ENCODE assay signal across 18 cellular contexts in the genomic region with DNA sequence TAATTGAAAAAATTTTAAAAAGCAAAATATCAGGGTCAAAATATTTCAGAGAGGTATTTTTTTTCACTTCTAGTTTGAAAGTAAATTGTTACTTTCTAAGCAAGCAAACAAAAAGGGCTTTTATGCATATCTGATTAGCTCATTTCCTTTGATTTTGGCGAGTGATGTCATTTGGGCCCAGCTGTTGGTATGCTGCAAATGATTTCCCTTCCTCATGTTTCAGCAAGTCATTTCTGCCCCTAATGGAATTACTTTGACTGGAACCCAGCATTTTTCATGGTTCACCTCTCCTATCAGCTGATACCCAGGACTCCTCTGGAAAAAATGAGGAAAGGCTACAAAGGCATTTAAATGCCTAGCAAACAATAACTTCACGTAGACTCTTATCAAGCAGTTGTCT.
DNase-seq lines count a peak whose midpoint lies in the region; ATAC-seq, FAIRE-seq and TF ChIP-seq lines count a peak whose summit lies in the region.
"Had no signal": no experiment of that assay in that cellular context is flagged by ENCODE, and none has a peak within 500 bp of the region (broad histone marks: within the 10 kb centered on the region; RNA-seq: fewer than 3 reads in every experiment).

No MANE protein-coding gene starts in this region.

- TF ChIP-seq CTCF in AG09319 (IDR thresholded peaks at IDR 0.05; ENCODE audit: low read depth, low read length) (no peak), omental fat pad (IDR thresholded peaks at IDR 0.05) (no peak)

- DNase-seq in AG09319 (ENCODE audit: extremely low read depth, low read depth), result peak; percentile 81
- peak; percentile 4 for DNase-seq in HCEC 1CT
- DNase-seq in dermis blood vessel endothelial cell, result peak; percentile 17
- peak; percentile 71 for DNase-seq in kidney tubule cell (ENCODE audit: low spot score)
- DNase-seq in frontal cortex (ENCODE audit: low spot score in 2 of 2), result no peak
- no peak for DNase-seq in omental fat pad (ENCODE audit: low spot score)
- DNase-seq in NCI-H2227 treated with DMSO at 0.1 percent for 48 hours (lab: John Stamatoyannopoulos, UW), result no peak
- DNase-seq: activated CD4-positive, alpha-beta T cell treated with anti-CD3 and anti-CD28 coated beads, Interleukin-2, amount 10 ng/mL, durations not matched to agents 7 days and 5 days; activated naive CD8-positive, alpha-beta T cell treated with anti-CD3 and anti-CD28 coated beads, Interleukin-2, amount 10 ng/mL, durations not matched to agents 7 days and 5 days; activated T-cell treated with anti-CD3 and anti-CD28 coated beads, Interleukin-2, amount 50 U/mL, for 1 hour; NCI-H1417 treated with DMSO at 0.1 percent for 48 hours; NCI-H446 treated with DMSO at 0.1 percent for 48 hours; upper lobe of left lung had no signal

- no peak for FAIRE-seq in frontal cortex (lab: Jason Lieb, UNC)
- FAIRE-seq: D721Med, K562 had no signal

- ATAC-seq in omental fat pad (ENCODE audit: low FRiP score) (no peak), GM19455 (IDR thresholded peaks at IDR 0.05; ENCODE audit: unreplicated experiment) (no peak)
- ATAC-seq: HCT116; K562; stimulated activated effector memory CD8-positive, alpha-beta T cell treated with anti-CD3 and anti-CD28 coated beads, Interleukin-12 subunit alpha, Interleukin-12 subunit beta, amount 100 ng/mL, for 72 hours had no signal

Comparison
In these comparisons a context has a peak if more than half of its experiments do, and no peak if none do; other contexts are left out.
1. DNase-seq: peak in AG09319 (single experiment), HCEC 1CT (single experiment), dermis blood vessel endothelial cell (single experiment) and kidney tubule cell (single experiment); none in frontal cortex (0 of 2), omental fat pad (single experiment) and NCI-H2227 treated with DMSO at 0.1 percent for 48 hours (single experiment).